Comparison of ENCODE assay signal across 29 cellular contexts in genomic region chr12:34215893-34216285, GRCh38.
DNase-seq lines count a peak whose midpoint lies in the region; ATAC-seq and TF ChIP-seq lines count a peak whose summit lies in the region.
"Had no signal": no experiment of that assay in that cellular context is flagged by ENCODE, and none has a peak within 500 bp of the region (broad histone marks: within the 10 kb centered on the region; RNA-seq: fewer than 3 reads in every experiment).

No MANE protein-coding gene starts in this region.

- POLR2A ChIA-PET in CD4-positive, alpha-beta T cell (lab: Charles Lee), result no interaction called here
- POLR2A ChIA-PET in CD4-positive, alpha-beta memory T cell (lab: Charles Lee; ENCODE audit: partially characterized antibody), result no interaction called here

- no peaks in the 10 kb centered on the region for H3K4me1 ChIP-seq in right cardiac atrium (ENCODE audit: control insufficient read depth, insufficient read depth, low read length)
- no peaks in the 10 kb centered on the region for H3K4me1 ChIP-seq in CD4-positive, alpha-beta memory T cell (ENCODE audit: insufficient read depth, low read length)
- H3K4me1 ChIP-seq: A549, BE2C, BLaER1, Caco-2 had no signal

- 94% methylated on average over 12 of the region's 12 CpGs for WGBS in right cardiac atrium

- no peak for ATAC-seq in right cardiac atrium
- ATAC-seq in CD4-positive, alpha-beta T cell (ENCODE audit: poor library complexity), result no peak
- ATAC-seq: A549; CD8-positive, alpha-beta T cell had no signal

- no peak overlapping the region for H3K27ac ChIP-seq in right cardiac atrium (ENCODE audit: low read length)
- no peak overlapping the region for H3K27ac ChIP-seq in CD4-positive, alpha-beta T cell (ENCODE audit: low read depth, low read length)
- H3K27ac ChIP-seq in CD4-positive, alpha-beta memory T cell (ENCODE audit: low read depth, low read length), result no peak overlapping the region
- H3K27ac ChIP-seq: 22Rv1; A549; BLaER1; BLaER1 treated with 17β-estradiol and CSF1 and Interleukin-3, amounts not matched to agents 10 nM and 100 nM; C4-2B had no signal

- no peak for TF ChIP-seq CTCF in CD4-positive, alpha-beta T cell (IDR thresholded peaks at IDR 0.05)

- CTCF ChIA-PET in CD4-positive, alpha-beta T cell (lab: Charles Lee), result no interaction called here
- CTCF ChIA-PET in CD4-positive, alpha-beta memory T cell (lab: Charles Lee; ENCODE audit: partially characterized antibody), result interaction anchor here (0.9 to 1.6 kb wide), 3 partner anchors 91 to 96 kb away, joined by 3 to 7 read pairs (median 4); no protein-coding TSS in a partner anchor

- intact Hi-C loops in cardiac septum (cut with DNase I) (no loop called here), right cardiac atrium (cut with DNase I) (loop anchor here (5.0 to 10.0 kb wide), 4 partner anchors 91 to 181 kb away; no protein-coding TSS in a partner anchor)
- intact Hi-C loops in CD4-positive, alpha-beta T cell (cut with DNase I, micrococcal nuclease), result loop anchor here (2.0 to 5.0 kb wide), 3 partner anchors 179 to 1459 kb away; no protein-coding TSS in a partner anchor
- intact Hi-C loops in CD4-positive, alpha-beta memory T cell (cut with micrococcal nuclease), result loop anchor here (5.0 kb wide), 1 partner anchor 1759 kb away; no protein-coding TSS in a partner anchor

- no peaks in the 10 kb centered on the region for H3K36me3 Mint-ChIP-seq in CD4-positive, alpha-beta T cell (ENCODE audit: low read depth)
- H3K36me3 Mint-ChIP-seq in CD4-positive, alpha-beta memory T cell, result no peaks in the 10 kb centered on the region
- H3K36me3 Mint-ChIP-seq: CD14-positive monocyte; CD4-positive, CD25-positive, alpha-beta regulatory T cell; CD8-positive, alpha-beta T cell had no signal

- peaks cover 15% of the 10 kb centered on the region for H3K27me3 Mint-ChIP-seq in CD4-positive, alpha-beta T cell
- peaks cover 6 to 9% of the 10 kb centered on the region in 2 donors for H3K27me3 Mint-ChIP-seq in CD4-positive, alpha-beta memory T cell
- H3K27me3 Mint-ChIP-seq: CD4-positive, CD25-positive, alpha-beta regulatory T cell had no signal

- no peak overlapping the region for H3K4me3 ChIP-seq in right cardiac atrium (ENCODE audit: low read length)
- no peak overlapping the region for H3K4me3 ChIP-seq in CD4-positive, alpha-beta memory T cell (ENCODE audit: low read length in 2 of 2)
- H3K4me3 ChIP-seq: A549; BLaER1; BLaER1 treated with 17β-estradiol and CSF1 and Interleukin-3, amounts not matched to agents 10 nM and 100 nM had no signal

- H3K27ac Mint-ChIP-seq in CD4-positive, alpha-beta T cell, result no peak overlapping the region
- H3K27ac Mint-ChIP-seq in CD4-positive, alpha-beta memory T cell, result no peak overlapping the region
- H3K27ac Mint-ChIP-seq: B cell; CD4-positive, CD25-positive, alpha-beta regulatory T cell; CD8-positive, alpha-beta memory T cell; CD8-positive, alpha-beta T cell had no signal

- H3K9me3 Mint-ChIP-seq in CD4-positive, alpha-beta T cell, result no peaks in the 10 kb centered on the region
- H3K9me3 Mint-ChIP-seq in CD4-positive, alpha-beta memory T cell, result no peaks in the 10 kb centered on the region
- H3K9me3 Mint-ChIP-seq: CD8-positive, alpha-beta memory T cell; CD8-positive, alpha-beta T cell had no signal

- H3K4me3 Mint-ChIP-seq in CD4-positive, alpha-beta T cell, result peak overlapping the region; percentile 11
- no peak overlapping the region for H3K4me3 Mint-ChIP-seq in CD4-positive, alpha-beta memory T cell
- H3K4me3 Mint-ChIP-seq: B cell; CD14-positive monocyte; CD4-positive, CD25-positive, alpha-beta regulatory T cell; CD8-positive, alpha-beta T cell had no signal

- DNase-seq in cardiac septum (ENCODE audit: low spot score) (peak; percentile 70), right cardiac atrium (no peak)
- DNase-seq in CD4-positive, alpha-beta T cell, result no peak
- DNase-seq in CD4-positive, alpha-beta memory T cell, result no peak
- DNase-seq: 8988T; ACHN; AML-193; BE2C; C1 segment of cervical spinal cord; Caco-2; Calu3; CD4-positive, CD25-positive, alpha-beta regulatory T cell; CD8-positive, alpha-beta memory T cell; CD8-positive, alpha-beta T cell; COR-L47; DMS 273 treated with DMSO at 0.1 percent for 48 hours; DMS153; DMS53; DMS79; DMS79 treated with DMSO at 0.1 percent for 48 hours; DND-41; EL had no signal

- no peaks in the 10 kb centered on the region for H3K27me3 ChIP-seq in right cardiac atrium (ENCODE audit: control insufficient read depth, insufficient read depth)
- peaks cover 3% of the 10 kb centered on the region for H3K27me3 ChIP-seq in CD4-positive, alpha-beta T cell (ENCODE audit: control insufficient read depth, insufficient read depth, low read length)
- no peaks in the 10 kb centered on the region for H3K27me3 ChIP-seq in CD4-positive, alpha-beta memory T cell (ENCODE audit: insufficient read depth, low read length)
- H3K27me3 ChIP-seq: BLaER1; BLaER1 treated with 17β-estradiol and CSF1 and Interleukin-3, amounts not matched to agents 10 nM and 100 nM had no signal

- H3K36me3 ChIP-seq in CD4-positive, alpha-beta memory T cell (ENCODE audit: insufficient read depth, low read length), result no peaks in the 10 kb centered on the region
- H3K36me3 ChIP-seq: BE2C; BLaER1; BLaER1 treated with 17β-estradiol and CSF1 and Interleukin-3, amounts not matched to agents 10 nM and 100 nM had no signal

- H3K4me1 Mint-ChIP-seq in CD4-positive, alpha-beta T cell (ENCODE audit: low read depth), result peaks cover 7% of the 10 kb centered on the region
- H3K4me1 Mint-ChIP-seq in CD4-positive, alpha-beta memory T cell, result peaks cover 9 to 17% (median 11%) of the 10 kb centered on the region in 4 donors

- H3K9me3 ChIP-seq in right cardiac atrium (ENCODE audit: control insufficient read depth, low read length), result no peaks in the 10 kb centered on the region
- no peaks in the 10 kb centered on the region for H3K9me3 ChIP-seq in CD4-positive, alpha-beta T cell (ENCODE audit: control insufficient read depth, low read length)
- no peaks in the 10 kb centered on the region for H3K9me3 ChIP-seq in CD4-positive, alpha-beta memory T cell (ENCODE audit: control insufficient read depth in 1 of 2, low read length in 2 of 2)
- H3K9me3 ChIP-seq: A549; BE2C; BLaER1; BLaER1 treated with 17β-estradiol and CSF1 and Interleukin-3, amounts not matched to agents 10 nM and 100 nM had no signal
